Comparison of ENCODE assay signal across 16 cellular contexts in genomic region chr9:130298663-130299279, GRCh38. TPM values are rescaled to one million over a fixed set of nuclear protein-coding genes. Genes with fewer than 3 reads are reported as not detected.
DNase-seq lines count a peak whose midpoint lies in the region; ATAC-seq and TF ChIP-seq lines count a peak whose summit lies in the region.
"Had no signal": no experiment of that assay in that cellular context is flagged by ENCODE, and none has a peak within 500 bp of the region (broad histone marks: within the 10 kb centered on the region; RNA-seq: fewer than 3 reads in every experiment).

No MANE protein-coding gene starts in this region.

- intact Hi-C loops in activated naive CD4-positive, alpha-beta T cell treated with anti-CD3 and anti-CD28 coated beads for 36 hours (cut with micrococcal nuclease) = no loop called here
- intact Hi-C loops in posterior vena cava (cut with DNase I) = no loop called here

- H3K27ac ChIP-seq in endodermal cell (ENCODE audit: low read depth, low read length) = no peak overlapping the region

- TF ChIP-seq CTCF in NB4 (IDR thresholded peaks at IDR 0.05; ENCODE audit: low read depth, low read length) (no peak), endodermal cell (conservative IDR thresholded peaks at IDR 0.05) (no peak)

- no peak for ATAC-seq in activated naive CD4-positive, alpha-beta T cell treated with anti-CD3 and anti-CD28 coated beads, Interleukin-2, amount 50 U/mL, for 72 hours
- ATAC-seq in HG03139 (IDR thresholded peaks at IDR 0.05; ENCODE audit: unreplicated experiment) = no peak

- 64 to 77% methylated on average over 6 to 15 of the region's 15 CpGs for WGBS in endodermal cell (ENCODE audit: insufficient coverage in 1 of 2, insufficient read length in 1 of 2), 2 experiments

- no peaks in the 10 kb centered on the region for H3K4me1 ChIP-seq in endodermal cell (ENCODE audit: control insufficient read depth, insufficient read depth, low read length)

- no peaks in the 10 kb centered on the region for H3K9me3 ChIP-seq in endodermal cell (ENCODE audit: control insufficient read depth, low read length)

- no peak for TF ChIP-seq POLR2A in NB4 (IDR thresholded peaks at IDR 0.05; ENCODE audit: extremely low read depth, insufficient read length)

- H3K27me3 Mint-ChIP-seq in activated naive CD4-positive, alpha-beta T cell treated with anti-CD3 and anti-CD28 coated beads for 36 hours (ENCODE audit: low read depth) = peaks cover 11% of the 10 kb centered on the region
- H3K27me3 Mint-ChIP-seq in endodermal cell (ENCODE audit: insufficient read depth) = no peaks in the 10 kb centered on the region

- H3K9ac ChIP-seq in endodermal cell (ENCODE audit: extremely low read depth, low read length, poor library complexity, severe bottlenecking) = no peak overlapping the region

- CTCF ChIA-PET in activated naive CD4-positive, alpha-beta T cell treated with anti-CD3 and anti-CD28 coated beads for 36 hours (lab: Charles Lee) = no interaction called here

- H3K36me3 ChIP-seq in endodermal cell (ENCODE audit: control insufficient read depth, insufficient read depth, low read length) = no peaks in the 10 kb centered on the region

- no peak overlapping the region for H3K27ac Mint-ChIP-seq in activated naive CD4-positive, alpha-beta T cell treated with anti-CD3 and anti-CD28 coated beads for 36 hours
- H3K27ac Mint-ChIP-seq in activated naive CD4-positive, alpha-beta T cell treated with anti-CD3 and anti-CD28 coated beads, Interleukin-2, amount 50 U/mL, for 72 hours = no peak overlapping the region
- no peak overlapping the region for H3K27ac Mint-ChIP-seq in endodermal cell

- H3K4me3 ChIP-seq in NB4 (ENCODE audit: low read depth, low read length) = no peak overlapping the region
- H3K4me3 ChIP-seq in endodermal cell (ENCODE audit: low read length) = no peak overlapping the region

- H3K4me1 Mint-ChIP-seq in activated naive CD4-positive, alpha-beta T cell treated with anti-CD3 and anti-CD28 coated beads for 36 hours (ENCODE audit: low read depth) = no peaks in the 10 kb centered on the region
- H3K4me1 Mint-ChIP-seq in endodermal cell = no peaks in the 10 kb centered on the region

- peak; percentile 9 for DNase-seq in activated naive CD4-positive, alpha-beta T cell treated with anti-CD3 and anti-CD28 coated beads for 36 hours
- DNase-seq in activated naive CD4-positive, alpha-beta T cell treated with anti-CD3 and anti-CD28 coated beads, Interleukin-2, amount 50 U/mL, for 72 hours (ENCODE audit: low spot score in 2 of 2) = no peak
- peak; percentile 35 for DNase-seq in NB4 (ENCODE audit: low read depth)
- peak; percentile 92 for DNase-seq in endodermal cell
- peak; percentile 69 for DNase-seq in posterior vena cava (ENCODE audit: low spot score)
- no peak for DNase-seq in hypothalamus (lab: John Stamatoyannopoulos, UW)
- DNase-seq in COLO668 (lab: John Stamatoyannopoulos, UW; ENCODE audit: unreplicated experiment) = no peak
- DNase-seq: activated naive CD4-positive, alpha-beta T cell; GDM1; kidney glomerular epithelial cell; NCI-H1417 treated with DMSO at 0.1 percent for 48 hours; NCI-H748 treated with DMSO at 0.1 percent for 48 hours; nucleus accumbens; stimulated activated CD4-positive, alpha-beta T cell treated with anti-CD3 and anti-CD28 coated beads, Interleukin-15, amount 100 ng/mL, for 24 hours had no signal

- H3K4me3 Mint-ChIP-seq in activated naive CD4-positive, alpha-beta T cell treated with anti-CD3 and anti-CD28 coated beads for 36 hours = no peak overlapping the region
- H3K4me3 Mint-ChIP-seq in endodermal cell = no peak overlapping the region

- H3K36me3 Mint-ChIP-seq in activated naive CD4-positive, alpha-beta T cell treated with anti-CD3 and anti-CD28 coated beads for 36 hours (ENCODE audit: low read depth) = no peaks in the 10 kb centered on the region
- H3K36me3 Mint-ChIP-seq in activated naive CD4-positive, alpha-beta T cell treated with anti-CD3 and anti-CD28 coated beads, Interleukin-2, amount 50 U/mL, for 72 hours = no peaks in the 10 kb centered on the region
- no peaks in the 10 kb centered on the region for H3K36me3 Mint-ChIP-seq in endodermal cell (ENCODE audit: low read depth)

- no peaks in the 10 kb centered on the region for H3K27me3 ChIP-seq in endodermal cell (ENCODE audit: control insufficient read depth, insufficient read depth, low read length, poor library complexity, severe bottlenecking)

- no peaks in the 10 kb centered on the region for H3K9me3 Mint-ChIP-seq in activated naive CD4-positive, alpha-beta T cell treated with anti-CD3 and anti-CD28 coated beads for 36 hours
- peaks cover 6% of the 10 kb centered on the region in 2 donors for H3K9me3 Mint-ChIP-seq in activated naive CD4-positive, alpha-beta T cell treated with anti-CD3 and anti-CD28 coated beads, Interleukin-2, amount 50 U/mL, for 72 hours
- no peaks in the 10 kb centered on the region for H3K9me3 Mint-ChIP-seq in endodermal cell

RNA-seq across cellular contexts. Expression of gene HMCN2, which starts 33.2 kb away (rescaled TPM):
- not detected for total RNA-seq in activated naive CD4-positive, alpha-beta T cell treated with anti-CD3 and anti-CD28 coated beads for 36 hours
- total RNA-seq in activated naive CD4-positive, alpha-beta T cell treated with anti-CD3 and anti-CD28 coated beads, Interleukin-2, amount 50 U/mL, for 72 hours = not detected
- 1 to 10 TPM; 3.3 to 3.9 TPM for total RNA-seq in endodermal cell
- polyA plus RNA-seq in endodermal cell (2013, experiment 1 of 2) = 0.57 TPM
- polyA plus RNA-seq in endodermal cell (2013, experiment 2 of 2) = 0.33 TPM
- 100 to 1,000 TPM in 1 of 2 donors, 10 to 100 TPM in 1; 98.8 to 224 TPM for total RNA-seq in posterior vena cava
- total RNA-seq: T-helper 1 cell treated with Interleukin-12 subunit alpha and Interleukin-12 subunit beta and Interleukin-4 antibody, amounts not matched to agents 30 ng/mL and 1 ng/mL, for 36 hours had no signal

Comparison
In these comparisons a context has a peak if more than half of its experiments do, and no peak if none do; other contexts are left out.
1. DNase-seq: peak in activated naive CD4-positive, alpha-beta T cell treated with anti-CD3 and anti-CD28 coated beads for 36 hours (single experiment), NB4 (single experiment), endodermal cell (single experiment) and posterior vena cava (single experiment); none in activated naive CD4-positive, alpha-beta T cell treated with anti-CD3 and anti-CD28 coated beads, Interleukin-2, amount 50 U/mL, for 72 hours (0 of 2), hypothalamus (0 of 51) and COLO668 (single experiment).
2. RNA of gene HMCN2, which starts 33.2 kb away (total RNA-seq): 98.8 to 224 TPM in posterior vena cava; 3.3 to 3.9 TPM in endodermal cell, not detected in activated naive CD4-positive, alpha-beta T cell treated with anti-CD3 and anti-CD28 coated beads, Interleukin-2, amount 50 U/mL, for 72 hours and not detected in activated naive CD4-positive, alpha-beta T cell treated with anti-CD3 and anti-CD28 coated beads for 36 hours; every median in the first group is over 10 times any median in the second.